ENCODE assay signal across 8 cellular contexts in the genomic region with DNA sequence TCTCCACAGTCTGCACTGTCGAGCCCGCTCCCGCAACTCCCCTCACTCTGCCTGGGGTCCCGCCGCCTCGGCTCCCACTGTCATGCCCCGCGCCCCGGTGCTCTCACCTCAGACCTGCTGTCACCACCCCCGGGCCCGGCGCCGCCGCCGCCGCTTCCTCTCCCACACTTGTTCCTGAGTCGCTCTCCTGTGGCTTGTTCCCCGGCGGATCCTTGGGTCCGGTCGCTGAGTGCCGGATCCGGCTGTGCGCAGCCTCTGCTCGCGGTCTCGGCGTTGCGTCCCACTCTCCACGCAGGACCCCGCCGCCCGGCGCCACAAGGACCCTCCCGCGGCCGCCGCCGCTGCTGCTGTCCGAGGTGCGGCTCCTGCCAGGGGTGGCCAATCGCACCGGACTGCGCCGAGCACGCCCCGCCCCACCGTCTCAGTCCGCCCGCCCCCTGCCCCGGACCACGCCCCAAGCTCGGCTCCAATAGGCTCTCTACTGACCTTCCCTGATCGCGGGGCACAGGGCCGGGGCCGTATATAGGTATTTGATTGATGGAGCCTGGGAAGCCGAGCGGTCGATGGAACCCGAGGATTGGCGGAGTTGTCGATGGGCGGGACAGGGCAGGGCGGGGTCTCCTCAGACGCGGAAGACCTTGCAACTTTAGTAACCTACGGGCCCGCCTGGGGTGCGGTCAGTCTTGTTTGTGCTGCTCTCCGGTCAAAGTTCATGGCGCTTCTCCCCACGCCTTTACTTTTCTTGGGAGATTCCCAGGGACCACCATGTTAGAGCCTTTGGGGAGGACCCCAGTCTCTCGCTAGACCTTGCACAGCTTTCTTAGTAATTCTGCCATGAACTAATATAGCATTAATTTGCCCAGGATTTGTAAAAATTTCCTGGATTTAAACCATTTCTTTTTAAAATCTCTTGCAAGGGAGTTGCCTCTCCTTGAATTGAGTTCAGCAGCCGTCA.
DNase-seq lines count a peak whose midpoint lies in the region; ATAC-seq lines count a peak whose summit lies in the region.

Gene TAOK3 (minus strand): TSS at position 367 of the 955 bp plus-strand sequence. CDS start 117,340 bp downstream, outside the sequence.

- peak; percentile 80 for ATAC-seq in GM19023 (IDR thresholded peaks at IDR 0.05; ENCODE audit: unreplicated experiment)
- ATAC-seq in HG03280 (IDR thresholded peaks at IDR 0.05; ENCODE audit: unreplicated experiment): peak; percentile 81

- DNase-seq in AG08396 (ENCODE audit: low spot score) (peak; percentile 97), NCI-H345 treated with DMSO at 0.1 percent for 48 hours (lab: John Stamatoyannopoulos, UW; ENCODE audit: unreplicated experiment) (peak; percentile 95), inferior parietal cortex (ENCODE audit: extremely low spot score) (peak; percentile 96)
- DNase-seq in activated CD4-positive, CD25-positive, alpha-beta regulatory T cell (lab: John Stamatoyannopoulos, UW): peak; percentile 93 to 96 (median 94)
- peak; percentile 97 for DNase-seq in central memory CD4-positive, alpha-beta T cell
- peak; percentile 94 to 95 for DNase-seq in stimulated activated CD4-positive, alpha-beta T cell treated with anti-CD3 and anti-CD28 coated beads, Interleukin-12 subunit alpha, Interleukin-12 subunit beta, amount 100 ng/mL, for 24 hours (ENCODE audit: low read depth in 2 of 2)

Comparison
In these comparisons a context has a peak if more than half of its experiments do, and no peak if none do; other contexts are left out.
1. Peak in every context shown above with its lines: DNase-seq and ATAC-seq.